Comparison of ENCODE assay signal across 8 cellular contexts in genomic region chr14:99946652-99947489, GRCh38.
DNase-seq lines count a peak whose midpoint lies in the region; ATAC-seq and TF ChIP-seq lines count a peak whose summit lies in the region.

No MANE protein-coding gene starts in this region.

- H3K4me3 Mint-ChIP-seq in T-cell, result peak overlapping the region; percentile 47 to 67 (median 61)

- H3K36me3 Mint-ChIP-seq in T-cell, result no peaks in the 10 kb centered on the region

- H3K4me3 ChIP-seq in AG04449 (ENCODE audit: low read depth, low read length), result no peak overlapping the region; the same call in 1 of the 2 replicates

- CTCF ChIA-PET in AG04449 (lab: Yijun Ruan, JAX) (interaction anchor here (0.6 to 4.4 kb wide), 37 partner anchors 8 to 485 kb away, joined by 3 to 34 read pairs (median 5); no protein-coding TSS in a partner anchor), T-cell (lab: Charles Lee) (interaction anchor here in 1 of 2 donors (1.3 kb wide), 1 partner anchor 24 kb away, joined by 3 read pairs; no protein-coding TSS in a partner anchor)

- H3K9me3 Mint-ChIP-seq in T-cell, result no peaks in the 10 kb centered on the region

- H3K27me3 Mint-ChIP-seq in T-cell, result peaks cover 16 to 45% of the 10 kb centered on the region in 2 donors

- peak; percentile 89 for TF ChIP-seq CTCF in AG04449 (IDR thresholded peaks at IDR 0.05; ENCODE audit: insufficient read depth, low read length, missing control alignments)

- DNase-seq in AG04449 (ENCODE audit: low read depth, low spot score) (no peak), HPDE6-E6E7 (ENCODE audit: extremely low spot score) (peak; percentile 61), T-cell (peak in 32 of 34 experiments; percentile 8 to 59 (median 39)), astrocyte of the hippocampus (ENCODE audit: low read depth, low spot score) (peak; percentile 54), kidney glomerular epithelial cell (lab: John Stamatoyannopoulos, UW) (peak; percentile 7)
- DNase-seq in stimulated activated CD4-positive, alpha-beta T cell treated with anti-CD3 and anti-CD28 coated beads, TNF-alpha, amount 100 ng/mL, for 24 hours (ENCODE audit: low read depth in 3 of 3), result peak; percentile 17 to 41 (median 23)

- POLR2A ChIA-PET in AG04449 (lab: Yijun Ruan, JAX) (interaction anchor here (0.7 kb wide), 1 partner anchor 22 kb away, joined by 4 read pairs; no protein-coding TSS in a partner anchor), T-cell (lab: Charles Lee) (no interaction called here)

- no peak overlapping the region for H3K27ac Mint-ChIP-seq in T-cell

- ATAC-seq in GM19023 (IDR thresholded peaks at IDR 0.05; ENCODE audit: unreplicated experiment) (peak; percentile 70), T-cell (replicated peaks in 1 of 4) (peak; percentile 75 to 88 (median 81)), GM18873 (IDR thresholded peaks at IDR 0.05; ENCODE audit: low FRiP score, unreplicated experiment) (no peak)

- H3K4me1 Mint-ChIP-seq in T-cell, result peaks cover 8 to 13% (median 13%) of the 10 kb centered on the region in 3 donors
